Comparison of ENCODE assay signal across 15 cellular contexts in genomic region chr13:41751277-41751676, GRCh38.
DNase-seq lines count a peak whose midpoint lies in the region; ATAC-seq and TF ChIP-seq lines count a peak whose summit lies in the region.
"Had no signal": no experiment of that assay in that cellular context is flagged by ENCODE, and none has a peak within 500 bp of the region (broad histone marks: within the 10 kb centered on the region; RNA-seq: fewer than 3 reads in every experiment).

No MANE protein-coding gene starts in this region.

- no peak overlapping the region for H3K14ac ChIP-seq in mesenchymal stem cell (ENCODE audit: low read length in 2 of 2)

- no peak for TF ChIP-seq CTCF in AG10803 (conservative IDR thresholded peaks at IDR 0.05; ENCODE audit: low read length)
- no peak for TF ChIP-seq CTCF in fibroblast of pulmonary artery (IDR thresholded peaks at IDR 0.05; ENCODE audit: low read length, missing control alignments)
- TF ChIP-seq CTCF in CD8-positive, alpha-beta T cell (IDR thresholded peaks at IDR 0.05), result no peak

- H4K91ac ChIP-seq in mesenchymal stem cell (ENCODE audit: low read length), result no peak overlapping the region

- H3K23ac ChIP-seq in mesenchymal stem cell (ENCODE audit: low read length in 2 of 2), result no peak overlapping the region

- no peak overlapping the region for H3K4me3 ChIP-seq in AG10803 (ENCODE audit: low read length)
- H3K4me3 ChIP-seq in adipocyte (ENCODE audit: low read length), result peak overlapping the region; percentile 24
- H3K4me3 ChIP-seq in fibroblast of pulmonary artery (replicated peaks; ENCODE audit: low read depth, low read length), result no peak overlapping the region
- H3K4me3 ChIP-seq in mesenchymal stem cell (ENCODE audit: insufficient read depth in 1 of 2, low read depth in 1 of 2, low read length in 2 of 2), result no peak overlapping the region
- no peak overlapping the region for H3K4me3 ChIP-seq in CD8-positive, alpha-beta T cell (ENCODE audit: low read depth, low read length)
- H3K4me3 ChIP-seq: GM12878 had no signal

- H3K4me1 ChIP-seq in adipocyte (ENCODE audit: control insufficient read depth, insufficient read depth, low read length) (peaks cover 13% of the 10 kb centered on the region), mesenchymal stem cell (ENCODE audit: control insufficient read depth, insufficient read depth, low read depth, low read length) (no peaks in the 10 kb centered on the region)
- no peaks in the 10 kb centered on the region for H3K4me1 ChIP-seq in CD8-positive, alpha-beta T cell (ENCODE audit: insufficient read depth, low read length)

- H2AFZ ChIP-seq in mesenchymal stem cell (ENCODE audit: low read depth, low read length), result no peak overlapping the region

- no peak overlapping the region for H3K18ac ChIP-seq in mesenchymal stem cell (ENCODE audit: low read depth in 1 of 2, low read length in 2 of 2)

- CTCF ChIA-PET in CD8-positive, alpha-beta T cell (lab: Charles Lee), result no interaction called here

- no peak overlapping the region for H3K27ac Mint-ChIP-seq in T-helper 2 cell treated with Interferon-gamma antibody and Interleukin-4, amounts not matched to agents 5 μg/mL and 100 μg/mL, for 36 hours
- H3K27ac Mint-ChIP-seq in CD8-positive, alpha-beta T cell, result no peak overlapping the region
- H3K27ac Mint-ChIP-seq: B cell had no signal

- 75% methylated on average over 1 of the region's 2 CpGs for WGBS in mesenchymal stem cell

- H2BK120ac ChIP-seq in mesenchymal stem cell (ENCODE audit: low read depth, low read length), result no peak overlapping the region

- no peak overlapping the region for H3K4me2 ChIP-seq in mesenchymal stem cell (ENCODE audit: low read length, poor library complexity, severe bottlenecking)

- no peaks in the 10 kb centered on the region for H3K27me3 ChIP-seq in adipocyte (replicated peaks; ENCODE audit: control insufficient read depth, insufficient read depth, low read length)
- H3K27me3 ChIP-seq in mesenchymal stem cell (ENCODE audit: control insufficient read depth in 1 of 2, insufficient read depth in 1 of 2, low read length in 2 of 2), result no peaks in the 10 kb centered on the region
- no peaks in the 10 kb centered on the region for H3K27me3 ChIP-seq in CD8-positive, alpha-beta T cell (ENCODE audit: insufficient read depth, low read length)

- H3K9me3 Mint-ChIP-seq in T-helper 2 cell treated with Interferon-gamma antibody and Interleukin-4, amounts not matched to agents 5 μg/mL and 100 μg/mL, for 36 hours, result peaks cover 20% of the 10 kb centered on the region
- peaks cover 11% of the 10 kb centered on the region for H3K9me3 Mint-ChIP-seq in CD8-positive, alpha-beta T cell

- H3K4ac ChIP-seq in mesenchymal stem cell (ENCODE audit: low read depth in 1 of 2, low read length in 2 of 2), result no peak overlapping the region

- H3K9me3 ChIP-seq in adipocyte (ENCODE audit: control insufficient read depth, low read length), result no peaks in the 10 kb centered on the region
- no peaks in the 10 kb centered on the region for H3K9me3 ChIP-seq in mesenchymal stem cell (ENCODE audit: control insufficient read depth, low read length)
- H3K9me3 ChIP-seq in CD8-positive, alpha-beta T cell (ENCODE audit: low read length), result no peaks in the 10 kb centered on the region

- intact Hi-C loops in CD8-positive, alpha-beta T cell (cut with DNase I, micrococcal nuclease), result no loop called here

- H3K9ac ChIP-seq in adipocyte (ENCODE audit: low read length), result peak overlapping the region; percentile 40
- H3K9ac ChIP-seq in mesenchymal stem cell (ENCODE audit: low read length), result peak overlapping the region; percentile 50

- no peak for ATAC-seq in GM19035 (IDR thresholded peaks at IDR 0.05; ENCODE audit: unreplicated experiment)
- no peak for ATAC-seq in CD8-positive, alpha-beta T cell
- ATAC-seq in HG03565 (IDR thresholded peaks at IDR 0.05; ENCODE audit: unreplicated experiment), result no peak
- ATAC-seq: GM12878 had no signal

- peaks cover 41% of the 10 kb centered on the region for H3K36me3 Mint-ChIP-seq in T-helper 2 cell treated with Interferon-gamma antibody and Interleukin-4, amounts not matched to agents 5 μg/mL and 100 μg/mL, for 36 hours (ENCODE audit: low read depth)
- peaks cover 63% of the 10 kb centered on the region for H3K36me3 Mint-ChIP-seq in CD8-positive, alpha-beta T cell

- no peaks in the 10 kb centered on the region for H3K27me3 Mint-ChIP-seq in T-helper 2 cell treated with Interferon-gamma antibody and Interleukin-4, amounts not matched to agents 5 μg/mL and 100 μg/mL, for 36 hours (ENCODE audit: low read depth)
- no peaks in the 10 kb centered on the region for H3K27me3 Mint-ChIP-seq in CD8-positive, alpha-beta T cell (ENCODE audit: low read depth)
- H3K27me3 Mint-ChIP-seq: B cell had no signal

- H2BK5ac ChIP-seq in mesenchymal stem cell (ENCODE audit: low read depth, low read length, poor library complexity, severe bottlenecking), result no peak overlapping the region

- peak; percentile 40 for DNase-seq in AG10803 (ENCODE audit: low read depth)
- peak; percentile 80 for DNase-seq in adipocyte (ENCODE audit: low read depth)
- peak; percentile 81 for DNase-seq in fibroblast of pulmonary artery (ENCODE audit: low read depth)
- peak; percentile 68 for DNase-seq in mesenchymal stem cell
- DNase-seq in T-helper 2 cell treated with Interferon-gamma antibody and Interleukin-4, amounts not matched to agents 5 μg/mL and 100 μg/mL, for 36 hours (ENCODE audit: low spot score), result no peak
- DNase-seq in CD8-positive, alpha-beta T cell, result no peak
- DNase-seq: activated effector memory CD4-positive, alpha-beta T cell treated with Interleukin-2 at 50 U/mL for 16 hours; DMS79 treated with DMSO at 0.1 percent for 48 hours; NCI-H526 treated with DMSO at 0.1 percent for 48 hours; stimulated activated CD4-positive, alpha-beta T cell treated with anti-CD3 and anti-CD28 coated beads, Interleukin-1b, Interleukin-23, amount 100 ng/mL, for 48 hours; T-helper 9 cell had no signal

- H3K36me3 ChIP-seq in adipocyte (ENCODE audit: control insufficient read depth, insufficient read depth, low read length, severe bottlenecking) (no peaks in the 10 kb centered on the region), mesenchymal stem cell (ENCODE audit: control insufficient read depth in 1 of 2, insufficient read depth in 2 of 2, low read depth in 1 of 2, low read length in 2 of 2) (peaks cover 0 to 4% of the 10 kb centered on the region in 2 experiments)
- H3K36me3 ChIP-seq in CD8-positive, alpha-beta T cell (ENCODE audit: insufficient read depth, low read length), result no peaks in the 10 kb centered on the region

- peaks cover 3% of the 10 kb centered on the region for H3K4me1 Mint-ChIP-seq in T-helper 2 cell treated with Interferon-gamma antibody and Interleukin-4, amounts not matched to agents 5 μg/mL and 100 μg/mL, for 36 hours (ENCODE audit: low read depth)
- H3K4me1 Mint-ChIP-seq in CD8-positive, alpha-beta T cell (ENCODE audit: low read depth), result no peaks in the 10 kb centered on the region
- H3K4me1 Mint-ChIP-seq: B cell had no signal

- H3K4me3 Mint-ChIP-seq in T-helper 2 cell treated with Interferon-gamma antibody and Interleukin-4, amounts not matched to agents 5 μg/mL and 100 μg/mL, for 36 hours, result no peak overlapping the region
- H3K4me3 Mint-ChIP-seq in CD8-positive, alpha-beta T cell, result no peak overlapping the region
- H3K4me3 Mint-ChIP-seq: B cell had no signal

- H3K79me1 ChIP-seq in mesenchymal stem cell (replicated peaks; ENCODE audit: low read length, poor library complexity, severe bottlenecking), result no peaks in the 10 kb centered on the region

- no peak overlapping the region for H4K8ac ChIP-seq in mesenchymal stem cell (ENCODE audit: low read length)

- no peak overlapping the region for H3K27ac ChIP-seq in mesenchymal stem cell (ENCODE audit: low read length, poor library complexity, severe bottlenecking)
- H3K27ac ChIP-seq in CD8-positive, alpha-beta T cell (ENCODE audit: low read depth, low read length), result no peak overlapping the region

- no peak overlapping the region for H2BK15ac ChIP-seq in mesenchymal stem cell (ENCODE audit: low read depth, poor library complexity, severe bottlenecking)

- POLR2A ChIA-PET in CD8-positive, alpha-beta T cell (lab: Charles Lee), result no interaction called here

- no peak overlapping the region for H2BK12ac ChIP-seq in mesenchymal stem cell (ENCODE audit: low read length in 2 of 2)

- H2AK5ac ChIP-seq in mesenchymal stem cell (ENCODE audit: low read length, severe bottlenecking), result no peak overlapping the region

Comparison
In these comparisons a context has a peak if more than half of its experiments do, and no peak if none do; other contexts are left out.
1. DNase-seq: peak in AG10803 (single experiment), adipocyte (single experiment), fibroblast of pulmonary artery (single experiment) and mesenchymal stem cell (single experiment); none in T-helper 2 cell treated with Interferon-gamma antibody and Interleukin-4, amounts not matched to agents 5 μg/mL and 100 μg/mL, for 36 hours (single experiment) and CD8-positive, alpha-beta T cell (0 of 7).